8 cellular contexts compared by ENCODE assay signal in the genomic region with DNA sequence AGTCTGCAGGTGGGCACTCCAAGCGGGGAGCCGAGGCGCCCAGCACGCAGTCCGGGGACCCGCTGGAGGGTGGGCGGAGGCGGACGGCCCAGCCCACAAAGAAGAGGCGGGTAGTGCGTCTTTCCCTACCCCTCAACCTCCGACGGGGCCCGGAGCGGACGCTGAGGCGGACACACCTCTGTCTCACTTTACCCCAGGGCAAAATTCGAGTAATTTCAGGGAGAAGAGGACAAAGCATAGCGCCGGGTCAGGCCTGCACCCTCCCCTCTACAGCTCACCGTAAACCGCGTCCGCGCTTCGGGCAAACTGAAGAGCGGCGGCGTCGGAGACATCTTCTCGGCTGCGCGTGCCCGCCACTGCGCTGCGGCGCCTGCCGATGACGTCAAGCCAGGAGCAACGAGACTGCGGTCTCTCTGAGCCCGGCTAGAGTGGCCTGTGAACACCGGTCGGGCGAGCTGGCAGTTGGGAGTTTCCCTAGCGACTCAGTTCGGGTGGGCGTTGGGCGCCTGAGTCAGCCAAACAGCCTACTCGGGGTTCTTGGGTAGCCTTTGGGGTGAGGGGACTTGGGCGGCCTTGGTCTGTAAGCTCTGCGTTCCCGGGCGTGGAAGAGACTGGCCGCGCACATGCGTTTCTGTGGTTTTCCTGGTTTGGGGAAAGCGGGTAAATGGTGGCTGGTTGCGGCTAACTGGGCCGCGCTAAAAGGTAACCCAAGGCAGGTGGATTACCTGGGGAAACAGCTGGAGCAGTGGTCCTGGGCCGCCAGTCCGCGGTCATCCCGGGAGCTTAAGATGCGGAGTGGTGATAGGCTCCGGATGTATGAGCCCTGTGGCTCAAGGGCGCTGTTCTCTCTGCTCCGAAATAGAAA. TPM values are rescaled to one million over a fixed set of nuclear protein-coding genes. Genes with fewer than 3 reads are reported as not detected.
DNase-seq lines count a peak whose midpoint lies in the region; ATAC-seq and TF ChIP-seq lines count a peak whose summit lies in the region.

A gene with protein sequence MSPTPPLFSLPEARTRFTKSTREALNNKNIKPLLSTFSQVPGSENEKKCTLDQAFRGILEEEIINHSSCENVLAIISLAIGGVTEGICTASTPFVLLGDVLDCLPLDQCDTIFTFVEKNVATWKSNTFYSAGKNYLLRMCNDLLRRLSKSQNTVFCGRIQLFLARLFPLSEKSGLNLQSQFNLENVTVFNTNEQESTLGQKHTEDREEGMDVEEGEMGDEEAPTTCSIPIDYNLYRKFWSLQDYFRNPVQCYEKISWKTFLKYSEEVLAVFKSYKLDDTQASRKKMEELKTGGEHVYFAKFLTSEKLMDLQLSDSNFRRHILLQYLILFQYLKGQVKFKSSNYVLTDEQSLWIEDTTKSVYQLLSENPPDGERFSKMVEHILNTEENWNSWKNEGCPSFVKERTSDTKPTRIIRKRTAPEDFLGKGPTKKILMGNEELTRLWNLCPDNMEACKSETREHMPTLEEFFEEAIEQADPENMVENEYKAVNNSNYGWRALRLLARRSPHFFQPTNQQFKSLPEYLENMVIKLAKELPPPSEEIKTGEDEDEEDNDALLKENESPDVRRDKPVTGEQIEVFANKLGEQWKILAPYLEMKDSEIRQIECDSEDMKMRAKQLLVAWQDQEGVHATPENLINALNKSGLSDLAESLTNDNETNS (minus strand): TSS at position 360 of the 865 bp plus-strand sequence. CDS start 28 bp downstream, at position 332.

- peaks cover 16% of the 10 kb centered on the region for H3K4me1 ChIP-seq in GM23338 (ENCODE audit: insufficient read depth)

- peak within 1 kb of the TSS; percentile 93 for H2AFZ ChIP-seq in GM23338

- peak within 1 kb of the TSS; percentile 97 for H3K4me3 Mint-ChIP-seq in GM23338
- H3K4me3 Mint-ChIP-seq in naive B cell: peak within 1 kb of the TSS; percentile 97 to 100 (median 99)
- H3K4me3 Mint-ChIP-seq in stimulated activated effector memory CD8-positive, alpha-beta T cell treated with anti-CD3 and anti-CD28 coated beads, Interleukin-12 subunit alpha, Interleukin-12 subunit beta, amount 100 ng/mL, for 72 hours: peak within 1 kb of the TSS; percentile 100

- H3K27me3 Mint-ChIP-seq in GM23338 (ENCODE audit: insufficient read depth, low read depth, poor library complexity): peaks cover 8% of the 10 kb centered on the region
- H3K27me3 Mint-ChIP-seq in naive B cell: no peaks in the 10 kb centered on the region

- H3K27ac Mint-ChIP-seq in GM23338 (peak within 1 kb of the TSS; percentile 100), naive B cell (peak within 1 kb of the TSS; percentile 98 to 100 (median 100))
- peak within 1 kb of the TSS; percentile 100 for H3K27ac Mint-ChIP-seq in stimulated activated effector memory CD8-positive, alpha-beta T cell treated with anti-CD3 and anti-CD28 coated beads, Interleukin-12 subunit alpha, Interleukin-12 subunit beta, amount 100 ng/mL, for 72 hours

- peak; percentile 89 for DNase-seq in EH (ENCODE audit: low read depth)
- peak; percentile 97 for DNase-seq in GM23338 (ENCODE audit: low spot score)
- DNase-seq in Kasumi-1 (lab: John Stamatoyannopoulos, UW): peak; percentile 90 to 92
- DNase-seq in RPMI8226: peak; percentile 96
- DNase-seq in activated T-helper 1 cell treated with anti-CD3 and anti-CD28 coated beads, Interleukin-2, amount 50 U/mL, for 16 hours (ENCODE audit: low read depth in 1 of 2, low spot score in 1 of 2): peak; percentile 81 to 90
- peak; percentile 87 for DNase-seq in fibroblast of gingiva (ENCODE audit: low read depth)
- peak; percentile 93 for DNase-seq in naive B cell
- DNase-seq in stimulated activated effector memory CD8-positive, alpha-beta T cell treated with anti-CD3 and anti-CD28 coated beads, Interleukin-12 subunit alpha, Interleukin-12 subunit beta, amount 100 ng/mL, for 72 hours (ENCODE audit: low spot score in 2 of 2): peak; percentile 93 to 98

- peaks cover 18% of the 10 kb centered on the region; the same call in 1 of the 2 replicates for H3K36me3 ChIP-seq in GM23338 (ENCODE audit: insufficient read depth)

- 0 out of 2 replicates have a peak, but pooled peaks cover 3% of the 10 kb centered on the region for H3F3A ChIP-seq in GM23338 (replicated peaks; ENCODE audit: low read depth)

- no peak for TF ChIP-seq CTCF in GM23338 (conservative IDR thresholded peaks at IDR 0.05; ENCODE audit: low read depth in 2 of 2)

- peaks cover 15% of the 10 kb centered on the region for H4K20me1 ChIP-seq in GM23338 (replicated peaks; ENCODE audit: insufficient read depth)

- no peaks in the 10 kb centered on the region for H3K9me2 ChIP-seq in GM23338 (ENCODE audit: insufficient read depth)

- ATAC-seq in GM23338 (peak; percentile 91), naive B cell (ENCODE audit: low read depth in 2 of 2) (peak; percentile 92)
- ATAC-seq in stimulated activated effector memory CD8-positive, alpha-beta T cell treated with anti-CD3 and anti-CD28 coated beads, Interleukin-12 subunit alpha, Interleukin-12 subunit beta, amount 100 ng/mL, for 72 hours: peak; percentile 97

- H3K79me2 ChIP-seq in GM23338 (replicated peaks; ENCODE audit: insufficient read depth): peaks cover 36% of the 10 kb centered on the region

- H3K4me2 ChIP-seq in GM23338: peak within 1 kb of the TSS; percentile 96

- peaks cover 15% of the 10 kb centered on the region; the same call in 2 of the 3 replicates for H3K4me1 Mint-ChIP-seq in GM23338
- peaks cover 25 to 32% (median 32%) of the 10 kb centered on the region in 3 donors for H3K4me1 Mint-ChIP-seq in naive B cell
- peaks cover 12% of the 10 kb centered on the region for H3K4me1 Mint-ChIP-seq in stimulated activated effector memory CD8-positive, alpha-beta T cell treated with anti-CD3 and anti-CD28 coated beads, Interleukin-12 subunit alpha, Interleukin-12 subunit beta, amount 100 ng/mL, for 72 hours

- peak within 1 kb of the TSS; percentile 93 for H3K4me3 ChIP-seq in GM23338

- no peaks in the 10 kb centered on the region for H3K27me3 ChIP-seq in GM23338 (ENCODE audit: insufficient read depth)

- H3K36me3 Mint-ChIP-seq in GM23338 (ENCODE audit: low read depth) (peaks cover 23% of the 10 kb centered on the region), naive B cell (peaks cover 12 to 18% of the 10 kb centered on the region in 2 donors)
- H3K36me3 Mint-ChIP-seq in stimulated activated effector memory CD8-positive, alpha-beta T cell treated with anti-CD3 and anti-CD28 coated beads, Interleukin-12 subunit alpha, Interleukin-12 subunit beta, amount 100 ng/mL, for 72 hours: peaks cover 50% of the 10 kb centered on the region

- peak within 1 kb of the TSS; percentile 94 for H3K27ac ChIP-seq in GM23338 (ENCODE audit: low read depth)

- H3K9me3 Mint-ChIP-seq in GM23338 (no peaks in the 10 kb centered on the region), naive B cell (no peaks in the 10 kb centered on the region)
- H3K9me3 Mint-ChIP-seq in stimulated activated effector memory CD8-positive, alpha-beta T cell treated with anti-CD3 and anti-CD28 coated beads, Interleukin-12 subunit alpha, Interleukin-12 subunit beta, amount 100 ng/mL, for 72 hours: no peaks in the 10 kb centered on the region

TF ChIP-seq in GM23338, 12 proteins besides CTCF, POLR2A, EP300 and RAD21:
- TF ChIP-seq POLR2AphosphoS5 (IDR thresholded peaks at IDR 0.05; ENCODE audit: low read depth): peak; percentile 90
- TF ChIP-seq, protein P1, sequence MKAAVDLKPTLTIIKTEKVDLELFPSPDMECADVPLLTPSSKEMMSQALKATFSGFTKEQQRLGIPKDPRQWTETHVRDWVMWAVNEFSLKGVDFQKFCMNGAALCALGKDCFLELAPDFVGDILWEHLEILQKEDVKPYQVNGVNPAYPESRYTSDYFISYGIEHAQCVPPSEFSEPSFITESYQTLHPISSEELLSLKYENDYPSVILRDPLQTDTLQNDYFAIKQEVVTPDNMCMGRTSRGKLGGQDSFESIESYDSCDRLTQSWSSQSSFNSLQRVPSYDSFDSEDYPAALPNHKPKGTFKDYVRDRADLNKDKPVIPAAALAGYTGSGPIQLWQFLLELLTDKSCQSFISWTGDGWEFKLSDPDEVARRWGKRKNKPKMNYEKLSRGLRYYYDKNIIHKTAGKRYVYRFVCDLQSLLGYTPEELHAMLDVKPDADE (IDR thresholded peaks at IDR 0.05): peak; percentile 62; the same call in 1 of the 2 replicates
- TF ChIP-seq NANOG (IDR thresholded peaks at IDR 0.05; ENCODE audit: borderline replicate concordance): no peak
- TF ChIP-seq EZH2 (IDR thresholded peaks at IDR 0.05; ENCODE audit: low read depth, unreplicated experiment): no peak
- no peak for TF ChIP-seq STAT1 (IDR thresholded peaks at IDR 0.05; ENCODE audit: unreplicated experiment)
- peak; percentile 98 for TF ChIP-seq CREB1 (CRISPR knock-in tag; IDR thresholded peaks at IDR 0.05; ENCODE audit: low read depth)

RNA-seq across cellular contexts. Expression of the gene that starts here (rescaled TPM):
- 71.2 and 108 TPM in 2 replicates for total RNA-seq in GM23338 (2014; rRNA removed; shearing (Covaris generic))
- polyA plus RNA-seq in GM23338 (2016; fragmentation: Nextera tagmentation; extraction: Ambion mirVana): 66.1 and 73.0 TPM in 2 replicates
- 10 to 100 TPM; 10.6 to 23.6 (median 18.1) TPM for polyA plus RNA-seq in naive B cell (ENCODE audit: low read depth in 6 of 6)

Comparison
In these comparisons a context has a peak if more than half of its experiments do, and no peak if none do; other contexts are left out.
1. Peak in every context shown above with its lines: DNase-seq, ATAC-seq, H3K4me3 ChIP-seq and H3K27ac ChIP-seq.